In genomic region chr22:29767289-29768051, GRCh38 we compare ENCODE assay signal across 8 cellular contexts. TPM values are rescaled to one million over a fixed set of nuclear protein-coding genes. Genes with fewer than 3 reads are reported as not detected.
DNase-seq lines count a peak whose midpoint lies in the region; ATAC-seq and TF ChIP-seq lines count a peak whose summit lies in the region.

Gene UQCR10, plus strand, starts transcription at chr22:29767369. Its CDS starts 30 bp downstream, at chr22:29767399.

- peaks cover 35 to 48% (median 40%) of the 10 kb centered on the region in 10 experiments for H3K4me1 ChIP-seq in BLaER1 treated with 17β-estradiol and CSF1 and Interleukin-3, amounts not matched to agents 10 nM and 100 nM
- peaks cover 11 to 18% of the 10 kb centered on the region in 2 donors for H3K4me1 ChIP-seq in lung (ENCODE audit: control insufficient read depth in 2 of 2, insufficient read depth in 2 of 2, low read length in 2 of 2)

- H3K9me3 Mint-ChIP-seq in activated CD8-positive, alpha-beta T cell treated with anti-CD3 and anti-CD28 coated beads for 36 hours, result no peaks in the 10 kb centered on the region

- H3K36me3 ChIP-seq in BLaER1 treated with 17β-estradiol and CSF1 and Interleukin-3, amounts not matched to agents 10 nM and 100 nM, result peaks cover 23 to 37% (median 28%) of the 10 kb centered on the region in 11 experiments
- H3K36me3 ChIP-seq in lung (ENCODE audit: control insufficient read depth in 2 of 2, insufficient read depth in 2 of 2, low read length in 2 of 2), result peaks cover 10 to 11% of the 10 kb centered on the region in 2 donors

- peak; percentile 94 for DNase-seq in NCI-H82 (lab: John Stamatoyannopoulos, UW)
- DNase-seq in activated CD8-positive, alpha-beta T cell treated with anti-CD3 and anti-CD28 coated beads for 36 hours, result peak; percentile 96
- peak; percentile 93 for DNase-seq in effector CD4-positive, alpha-beta T cell
- peak; percentile 93 for DNase-seq in lung (ENCODE audit: low spot score)
- DNase-seq in stimulated activated CD4-positive, alpha-beta T cell treated with anti-CD3 and anti-CD28 coated beads, TNF-alpha, amount 100 ng/mL, for 24 hours (ENCODE audit: low read depth in 3 of 3), result peak; percentile 88 to 91 (median 89)

- ATAC-seq in GM19328 (IDR thresholded peaks at IDR 0.05; ENCODE audit: unreplicated experiment) (peak; percentile 57), HG03469 (IDR thresholded peaks at IDR 0.05; ENCODE audit: unreplicated experiment) (peak; percentile 34), lung (ENCODE audit: insufficient read depth, low FRiP score) (peak; percentile 82)
- ATAC-seq in activated CD8-positive, alpha-beta T cell treated with anti-CD3 and anti-CD28 coated beads for 36 hours, result peak; percentile 87

- H3K4me3 ChIP-seq in BLaER1 treated with 17β-estradiol and CSF1 and Interleukin-3, amounts not matched to agents 10 nM and 100 nM, result peak within 1 kb of the TSS; percentile 77 to 93 (median 84)
- peak within 1 kb of the TSS; percentile 98 for H3K4me3 ChIP-seq in lung

- TF ChIP-seq CTCF in activated CD8-positive, alpha-beta T cell treated with anti-CD3 and anti-CD28 coated beads for 36 hours (IDR thresholded peaks at IDR 0.05), result no peak
- no peak for TF ChIP-seq CTCF in lung (IDR thresholded peaks at IDR 0.05; ENCODE audit: control extremely low read depth, extremely low read depth)

- peak within 1 kb of the TSS; percentile 84 to 94 (median 90) for H3K9ac ChIP-seq in BLaER1 treated with 17β-estradiol and CSF1 and Interleukin-3, amounts not matched to agents 10 nM and 100 nM

- H3K27me3 Mint-ChIP-seq in activated CD8-positive, alpha-beta T cell treated with anti-CD3 and anti-CD28 coated beads for 36 hours, result no peaks in the 10 kb centered on the region

- peaks cover 30% of the 10 kb centered on the region for H3K4me1 Mint-ChIP-seq in activated CD8-positive, alpha-beta T cell treated with anti-CD3 and anti-CD28 coated beads for 36 hours (ENCODE audit: low read depth)

- H4K20me1 ChIP-seq in BLaER1 treated with 17β-estradiol and CSF1 and Interleukin-3, amounts not matched to agents 10 nM and 100 nM, result peaks cover 0 to 24% (median 0%) of the 10 kb centered on the region in 11 experiments; a peak in 4 of 22 replicates

- POLR2A ChIA-PET in activated CD8-positive, alpha-beta T cell treated with anti-CD3 and anti-CD28 coated beads for 36 hours (lab: Charles Lee), result interaction anchor here (1.3 kb wide), 1 partner anchor 70 kb away, joined by 4 read pairs; no protein-coding TSS in a partner anchor

- peak within 1 kb of the TSS; percentile 97 for H3K27ac Mint-ChIP-seq in activated CD8-positive, alpha-beta T cell treated with anti-CD3 and anti-CD28 coated beads for 36 hours

- H3K9me3 ChIP-seq in BLaER1 treated with 17β-estradiol and CSF1 and Interleukin-3, amounts not matched to agents 10 nM and 100 nM (replicated peaks in 1 of 11), result no peaks in the 10 kb centered on the region
- no peaks in the 10 kb centered on the region for H3K9me3 ChIP-seq in lung (ENCODE audit: control insufficient read depth in 2 of 2, insufficient read depth in 1 of 2, low read length in 1 of 2)

- H3K4me2 ChIP-seq in BLaER1 treated with 17β-estradiol and CSF1 and Interleukin-3, amounts not matched to agents 10 nM and 100 nM, result peak within 1 kb of the TSS; percentile 79 to 95 (median 92)

- CTCF ChIA-PET in activated CD8-positive, alpha-beta T cell treated with anti-CD3 and anti-CD28 coated beads for 36 hours (lab: Charles Lee), result interaction anchor here (0.6 to 1.0 kb wide), 3 partner anchors 41 to 241 kb away, joined by 3 to 4 read pairs (median 3); no protein-coding TSS in a partner anchor

- peaks cover 34% of the 10 kb centered on the region for H3K36me3 Mint-ChIP-seq in activated CD8-positive, alpha-beta T cell treated with anti-CD3 and anti-CD28 coated beads for 36 hours (ENCODE audit: low read depth)

- 0 to 1% methylated on average over 45 of the region's 45 CpGs for WGBS in lung, 2 donors

- intact Hi-C loops in activated CD8-positive, alpha-beta T cell treated with anti-CD3 and anti-CD28 coated beads for 36 hours (cut with micrococcal nuclease), result no loop called here

- H3K27ac ChIP-seq in BLaER1 treated with 17β-estradiol and CSF1 and Interleukin-3, amounts not matched to agents 10 nM and 100 nM, result peak within 1 kb of the TSS; percentile 84 to 96 (median 90)
- peak within 1 kb of the TSS; percentile 85 to 91 for H3K27ac ChIP-seq in lung (ENCODE audit: low read depth in 1 of 2, low read length in 1 of 2)

- peak within 1 kb of the TSS; percentile 99 for H3K4me3 Mint-ChIP-seq in activated CD8-positive, alpha-beta T cell treated with anti-CD3 and anti-CD28 coated beads for 36 hours

- H3K27me3 ChIP-seq in BLaER1 treated with 17β-estradiol and CSF1 and Interleukin-3, amounts not matched to agents 10 nM and 100 nM, result no peaks in the 10 kb centered on the region
- H3K27me3 ChIP-seq in lung (ENCODE audit: control insufficient read depth, insufficient read depth), result no peaks in the 10 kb centered on the region

RNA-seq across cellular contexts. Expression of gene UQCR10, which starts in this region (rescaled TPM):
- total RNA-seq in activated CD8-positive, alpha-beta T cell treated with anti-CD3 and anti-CD28 coated beads for 36 hours, result 100 to 1,000 TPM in 1 of 2 experiments, 10 to 100 TPM in 1; 92.4 to 105 TPM
- 10 to 100 TPM; 67.5 to 92.4 TPM for total RNA-seq in lung
- polyA plus RNA-seq in lung, result 100 to 1,000 TPM; 174 to 290 TPM

Comparison
In these comparisons a context has a peak if more than half of its experiments do, and no peak if none do; other contexts are left out.
1. Peak in every context shown above with its lines: DNase-seq, ATAC-seq, H3K4me3 ChIP-seq and H3K27ac ChIP-seq.
2. ATAC-seq: peak in every context shown above with its lines; median percentile 87 in activated CD8-positive, alpha-beta T cell treated with anti-CD3 and anti-CD28 coated beads for 36 hours; 82 in lung; 57 in GM19328; 34 in HG03469.